23 cellular contexts compared by ENCODE assay signal in the genomic region with DNA sequence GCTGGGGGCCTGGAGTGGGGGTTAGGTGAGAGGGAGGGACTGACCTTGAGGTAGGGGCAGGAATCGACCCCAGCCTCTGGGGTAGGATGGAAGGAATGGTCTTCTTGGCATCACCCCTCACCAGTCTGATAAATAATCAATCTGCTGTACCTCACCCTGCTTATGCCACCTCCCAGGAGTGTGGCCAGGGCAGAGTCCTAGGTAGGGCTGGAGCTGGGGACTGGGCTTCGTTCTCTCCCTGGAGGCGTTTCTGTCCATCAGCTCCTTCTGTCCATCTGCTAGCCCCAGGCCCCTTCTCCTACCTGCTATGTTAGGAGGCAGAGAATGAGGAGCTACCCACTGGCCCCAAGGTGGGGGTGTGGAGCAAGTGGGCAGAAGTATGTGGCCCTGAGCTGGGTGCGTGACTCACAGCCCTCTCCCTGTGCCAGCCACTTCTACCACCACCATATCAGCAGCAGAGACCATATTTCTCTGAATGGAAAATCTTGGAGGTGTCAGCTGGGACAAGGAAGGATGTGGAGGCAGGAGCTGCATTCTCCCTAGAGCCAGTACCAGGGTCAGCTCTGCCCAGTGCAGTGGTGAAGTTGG. TPM values are rescaled to one million over a fixed set of nuclear protein-coding genes. Genes with fewer than 3 reads are reported as not detected.
A peak's percentile ranks its signal among the peaks of the same experiment; 100 is the strongest.
DNase-seq lines count a peak whose midpoint lies in the region; ATAC-seq and TF ChIP-seq lines count a peak whose summit lies in the region.
"Had no signal": no experiment of that assay in that cellular context is flagged by ENCODE, and none has a peak within 500 bp of the region (broad histone marks: within the 10 kb centered on the region; RNA-seq: fewer than 3 reads in every experiment).

No MANE protein-coding gene starts in this region.

- H3K36me3 ChIP-seq in HEK293 (ENCODE audit: control insufficient read depth in 2 of 2, insufficient read depth in 1 of 2, low read length in 2 of 2) (no peaks in the 10 kb centered on the region), adrenal gland (replicated peaks in 1 of 2) (no peaks in the 10 kb centered on the region)

- peak; percentile 59 for DNase-seq in A172 (ENCODE audit: low spot score)
- peak; percentile 42 to 75 (median 68) for DNase-seq in adrenal gland
- no peak for DNase-seq in left lobe of liver (ENCODE audit: low spot score)
- no peak for DNase-seq in NCI-H2107 treated with DMSO at 0.1 percent for 48 hours (lab: John Stamatoyannopoulos, UW; ENCODE audit: unreplicated experiment)
- DNase-seq in NCI-H748 treated with DMSO at 0.1 percent for 48 hours (lab: John Stamatoyannopoulos, UW): no peak
- DNase-seq: activated CD4-positive, alpha-beta T cell treated with anti-CD3 and anti-CD28 coated beads for 36 hours; activated naive CD4-positive, alpha-beta T cell treated with anti-CD3 and anti-CD28 coated beads for 36 hours; activated T-cell treated with anti-CD3 and anti-CD28 coated beads, Interleukin-2, amount 50 U/mL, for 72 hours; amygdala; CD4-positive, CD25-positive, alpha-beta regulatory T cell; central memory CD4-positive, alpha-beta T cell; HFFc6; hippocampal formation; KBM-7; MV-4-11; Right ventricle myocardium superior; T-helper 1 cell had no signal

- TF ChIP-seq POLR2A in adrenal gland (IDR thresholded peaks at IDR 0.05): no peak

- POLR2A ChIA-PET in HEK293 (lab: Yijun Ruan, JAX): interaction anchor here (0.5 kb wide), 1 partner anchor 297 kb away, joined by 4 read pairs; no protein-coding TSS in a partner anchor

- no peaks in the 10 kb centered on the region for H3K4me1 ChIP-seq in HEK293 (ENCODE audit: control insufficient read depth, insufficient read depth, low read length)
- peaks cover 0 to 8% of the 10 kb centered on the region in 2 donors for H3K4me1 ChIP-seq in adrenal gland (replicated peaks in 1 of 2)

- 52 to 72% (median 64%) methylated on average over 2 to 4 of the region's 4 CpGs for WGBS in adrenal gland, 4 donors

- H3K27ac ChIP-seq in HEK293 (ENCODE audit: extremely low read depth, low read depth, low read length) (no peak overlapping the region), adrenal gland (no peak overlapping the region)

- TF ChIP-seq CTCF in HEK293 (tag by site-specific recombination; IDR thresholded peaks at IDR 0.05) (no peak), adrenal gland (IDR thresholded peaks at IDR 0.05) (peak in 3 of 6 experiments; percentile 8 to 13 (median 12))

- H3K4me3 ChIP-seq in HEK293 (ENCODE audit: low read depth, low read length) (no peak overlapping the region), adrenal gland (no peak overlapping the region)
- H3K4me3 ChIP-seq: mucosa of descending colon had no signal

- CTCF ChIA-PET in HEK293 (lab: Yijun Ruan, JAX): interaction anchor here (0.6 to 1.6 kb wide), 3 partner anchors 28 to 120 kb away, joined by 4 to 5 read pairs (median 5); no protein-coding TSS in a partner anchor

- H3K9me3 ChIP-seq in HEK293 (ENCODE audit: control insufficient read depth, insufficient read depth, low read depth, low read length): no peaks in the 10 kb centered on the region
- H3K9me3 ChIP-seq in adrenal gland (replicated peaks in 1 of 3): no peaks in the 10 kb centered on the region
- H3K9me3 ChIP-seq: mucosa of descending colon had no signal

- ATAC-seq in left lobe of liver (peak; percentile 57), HG03354 (IDR thresholded peaks at IDR 0.05; ENCODE audit: poor library complexity, severe bottlenecking, unreplicated experiment) (no peak), HG02763 (IDR thresholded peaks at IDR 0.05; ENCODE audit: unreplicated experiment) (no peak)
- ATAC-seq: activated CD4-positive, alpha-beta T cell treated with anti-CD3 and anti-CD28 coated beads for 36 hours; activated T-cell treated with anti-CD3 and anti-CD28 coated beads, Interleukin-2, amount 50 U/mL, for 72 hours; mucosa of descending colon had no signal

- intact Hi-C loops in adrenal gland (cut with DNase I): no loop called here

- no peaks in the 10 kb centered on the region for H3K27me3 ChIP-seq in adrenal gland

TF ChIP-seq in HEK293, 187 proteins besides CTCF, POLR2A, EP300 and RAD21:
- TF ChIP-seq ZNF521 (tag by site-specific recombination; IDR thresholded peaks at IDR 0.05): no peak
- peak; percentile 34 for TF ChIP-seq ZFHX2 (tag by site-specific recombination; conservative IDR thresholded peaks at IDR 0.05)
- peak; percentile 34; the same call in 1 of the 2 replicates for TF ChIP-seq EGR2 (tag by site-specific recombination; IDR thresholded peaks at IDR 0.05; ENCODE audit: low read depth)

RNA-seq across cellular contexts. Expression of gene SEZ6, which starts 12.7 kb away (rescaled TPM):
- total RNA-seq in A172 (2014; rRNA removed; shearing (Covaris generic)): 0.07 and 0.52 TPM in 2 replicates
- total RNA-seq in adrenal gland (1 to 10 TPM in 1 of 8 donors, under 1 TPM in 1, not detected in 6; 0.14 to 1.0 TPM), left lobe of liver (not detected)
- polyA plus RNA-seq in adrenal gland: under 1 TPM; 0.18 to 0.88 (median 0.47) TPM
- total RNA-seq: activated CD4-positive, alpha-beta T cell treated with anti-CD3 and anti-CD28 coated beads for 36 hours; activated naive CD4-positive, alpha-beta T cell treated with anti-CD3 and anti-CD28 coated beads for 36 hours; activated T-cell treated with anti-CD3 and anti-CD28 coated beads, Interleukin-2, amount 50 U/mL, for 72 hours; dermis microvascular lymphatic vessel endothelial cell; HFFc6; lower leg skin; Right ventricle myocardium superior had no signal

RNA-seq across cellular contexts. Expression of gene PHF12, which starts 41.8 kb away (rescaled TPM):
- total RNA-seq in A172 (2014; rRNA removed; shearing (Covaris generic)): 16.0 and 22.3 TPM in 2 replicates
- total RNA-seq in adrenal gland: 10 to 100 TPM; 19.6 to 47.9 (median 35.0) TPM
- polyA plus RNA-seq in adrenal gland: 10 to 100 TPM; 16.2 to 22.7 (median 18.7) TPM
- 15.2 TPM for total RNA-seq in left lobe of liver

RNA-seq across cellular contexts. Expression of gene PIPOX, which starts 49.8 kb away (rescaled TPM):
- 1.1 and 1.7 TPM in 2 replicates for total RNA-seq in A172 (2014; rRNA removed; shearing (Covaris generic))
- 1 to 10 TPM in 6 of 8 donors, under 1 TPM in 2; 0.47 to 2.2 (median 1.3) TPM for total RNA-seq in adrenal gland
- polyA plus RNA-seq in adrenal gland: under 1 TPM; 0.34 to 0.97 (median 0.82) TPM
- total RNA-seq in left lobe of liver: 324 TPM

Comparison
In these comparisons a context has a peak if more than half of its experiments do, and no peak if none do; other contexts are left out.
1. DNase-seq: peak in A172 (single experiment) and adrenal gland (7 of 7); none in left lobe of liver (single experiment), NCI-H2107 treated with DMSO at 0.1 percent for 48 hours (single experiment) and NCI-H748 treated with DMSO at 0.1 percent for 48 hours (single experiment).
2. RNA of gene PIPOX, which starts 49.8 kb away (total RNA-seq): 324 TPM in left lobe of liver (single experiment); 1.1 to 1.7 TPM in A172 and 0.47 to 2.2 TPM in adrenal gland; every median in the first group is over 100 times any median in the second.